In the genomic region with DNA sequence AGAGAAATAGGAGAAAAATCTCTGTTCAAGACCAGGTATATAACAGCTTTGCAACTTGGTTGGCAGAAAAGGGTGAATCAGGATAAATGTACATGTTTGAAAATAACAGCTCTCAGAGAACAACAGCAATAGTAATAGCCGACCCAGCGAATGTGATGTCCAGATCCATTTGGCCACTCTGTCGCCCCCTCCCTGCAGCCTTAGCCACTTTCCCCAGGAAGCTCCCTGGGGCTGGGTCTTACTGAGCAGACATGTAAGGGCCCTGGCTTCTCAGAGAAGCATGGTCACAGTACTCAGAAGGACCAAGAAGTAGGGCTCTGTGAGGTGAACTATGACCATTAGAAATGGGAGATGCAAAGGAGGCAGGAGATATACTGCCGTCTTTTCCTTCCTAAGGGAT, we compare ENCODE assay signal across 33 cellular contexts.
"Had no signal": no experiment of that assay in that cellular context is flagged by ENCODE, and none has a peak within 500 bp of the region (broad histone marks: within the 10 kb centered on the region; RNA-seq: fewer than 3 reads in every experiment).

No MANE protein-coding gene starts in this region.

- H3K27ac Mint-ChIP-seq: activated CD4-positive, alpha-beta memory T cell treated with anti-CD3 and anti-CD28 coated beads, Interleukin-2, amount 10 ng/mL, durations not matched to agents 7 days and 5 days; activated CD4-positive, alpha-beta T cell treated with anti-CD3 and anti-CD28 coated beads, Interleukin-2, amount 10 ng/mL, durations not matched to agents 7 days and 5 days; activated naive CD4-positive, alpha-beta T cell treated with anti-CD3 and anti-CD28 coated beads, Interleukin-2, amount 50 U/mL, for 24 hours; activated naive CD8-positive, alpha-beta T cell treated with anti-CD3 and anti-CD28 coated beads, Interleukin-2, amount 50 U/mL, for 24 hours; activated T-cell treated with anti-CD3 and anti-CD28 coated beads, Interleukin-2, amount 50 U/mL, for 24 hours; natural killer cell treated with Interleukin-12 subunit alpha and Interleukin-12 subunit beta and Interleukin-15 and Interleukin-18, amount 100 ng/mL, for 72 hours; stimulated activated memory B cell treated with anti-CD40 and anti-IgM and Interleukin-4, amounts not matched to agents 10 μg/mL and 1 μg/mL and 100 μg/mL, for 72 hours; stimulated activated naive CD8-positive, alpha-beta T cell treated with anti-CD3 and anti-CD28 coated beads, Interleukin-15, amount 100 ng/mL, for 72 hours; T-helper 17 cell had no signal

- DNase-seq: activated CD4-positive, alpha-beta memory T cell treated with anti-CD3 and anti-CD28 coated beads, Interleukin-2, amount 10 ng/mL, durations not matched to agents 7 days and 5 days; activated CD4-positive, alpha-beta T cell treated with anti-CD3 and anti-CD28 coated beads for 1 hour; activated CD4-positive, alpha-beta T cell treated with anti-CD3 and anti-CD28 coated beads, Interleukin-2, amount 10 ng/mL, durations not matched to agents 7 days and 5 days; activated CD8-positive, alpha-beta memory T cell treated with anti-CD3 and anti-CD28 coated beads, Interleukin-2, amount 50 U/mL, for 48 hours; activated gamma-delta T cell; activated naive CD8-positive, alpha-beta T cell treated with anti-CD3 and anti-CD28 coated beads, Interleukin-2, amount 50 U/mL, for 24 hours; activated T-cell treated with anti-CD3 and anti-CD28 coated beads, Interleukin-2, amount 50 U/mL, for 24 hours; amygdala; dermis blood vessel endothelial cell; effector CD4-positive, alpha-beta T cell; gastrocnemius medialis; hippocampal formation; kidney glomerular epithelial cell; lower lobe of right lung; mesenchymal stem cell; stimulated activated CD4-positive, alpha-beta T cell treated with anti-CD3 and anti-CD28 coated beads, Interleukin-4, amount 100 ng/mL, for 4 hours; stimulated activated CD8-positive, alpha-beta memory T cell treated with anti-CD3 and anti-CD28 coated beads, Interleukin-4, amount 100 ng/mL, for 48 hours; stimulated activated naive CD8-positive, alpha-beta T cell treated with anti-CD3 and anti-CD28 coated beads, Interleukin-15, amount 100 ng/mL, for 72 hours; substantia nigra; T-helper 17 cell; T1000; upper lobe of left lung had no signal

- H3K4me3 ChIP-seq: gastrocnemius medialis, lower lobe of right lung, skin epidermis, upper lobe of left lung, vagina had no signal

- H3K4me3 Mint-ChIP-seq: activated CD4-positive, alpha-beta memory T cell treated with anti-CD3 and anti-CD28 coated beads, Interleukin-2, amount 10 ng/mL, durations not matched to agents 7 days and 5 days; activated CD4-positive, alpha-beta T cell treated with anti-CD3 and anti-CD28 coated beads, Interleukin-2, amount 10 ng/mL, durations not matched to agents 7 days and 5 days; activated naive CD4-positive, alpha-beta T cell treated with anti-CD3 and anti-CD28 coated beads, Interleukin-2, amount 50 U/mL, for 24 hours; activated naive CD8-positive, alpha-beta T cell treated with anti-CD3 and anti-CD28 coated beads, Interleukin-2, amount 50 U/mL, for 24 hours; activated T-cell treated with anti-CD3 and anti-CD28 coated beads, Interleukin-2, amount 50 U/mL, for 24 hours; central memory CD8-positive, alpha-beta T cell; natural killer cell treated with Interleukin-12 subunit alpha and Interleukin-12 subunit beta and Interleukin-15 and Interleukin-18, amount 100 ng/mL, for 72 hours; stimulated activated memory B cell treated with anti-CD40 and anti-IgM and Interleukin-4, amounts not matched to agents 10 μg/mL and 1 μg/mL and 100 μg/mL, for 72 hours; stimulated activated naive CD8-positive, alpha-beta T cell treated with anti-CD3 and anti-CD28 coated beads, Interleukin-15, amount 100 ng/mL, for 72 hours; T-helper 17 cell had no signal

- H3K27me3 Mint-ChIP-seq: activated CD4-positive, alpha-beta memory T cell treated with anti-CD3 and anti-CD28 coated beads, Interleukin-2, amount 10 ng/mL, durations not matched to agents 7 days and 5 days had no signal

- ATAC-seq: activated naive CD8-positive, alpha-beta T cell treated with anti-CD3 and anti-CD28 coated beads, Interleukin-2, amount 50 U/mL, for 24 hours; gastrocnemius medialis; left lobe of liver; lower lobe of right lung; natural killer cell treated with Interleukin-12 subunit alpha and Interleukin-12 subunit beta and Interleukin-15 and Interleukin-18, amount 100 ng/mL, for 72 hours; sciatic nerve; stimulated activated memory B cell treated with anti-CD40 and anti-IgM and Interleukin-4, amounts not matched to agents 10 μg/mL and 1 μg/mL and 100 μg/mL, for 72 hours; stimulated activated naive CD8-positive, alpha-beta T cell treated with anti-CD3 and anti-CD28 coated beads, Interleukin-15, amount 100 ng/mL, for 72 hours; T-helper 17 cell had no signal

- H3K9me3 ChIP-seq: gastrocnemius medialis, lower lobe of right lung, upper lobe of left lung, vagina had no signal

- H3K36me3 ChIP-seq: gastrocnemius medialis, lower lobe of right lung, upper lobe of left lung, vagina had no signal

- H3K27ac ChIP-seq: epithelial cell of prostate, gastrocnemius medialis, lower lobe of right lung, skin epidermis, upper lobe of left lung, vagina had no signal

- H3K4me1 ChIP-seq: gastrocnemius medialis, lower lobe of right lung, upper lobe of left lung, vagina had no signal

- H3K4me1 Mint-ChIP-seq: activated CD4-positive, alpha-beta memory T cell treated with anti-CD3 and anti-CD28 coated beads, Interleukin-2, amount 10 ng/mL, durations not matched to agents 7 days and 5 days; activated CD4-positive, alpha-beta T cell treated with anti-CD3 and anti-CD28 coated beads, Interleukin-2, amount 10 ng/mL, durations not matched to agents 7 days and 5 days; activated naive CD4-positive, alpha-beta T cell treated with anti-CD3 and anti-CD28 coated beads, Interleukin-2, amount 50 U/mL, for 24 hours; activated naive CD8-positive, alpha-beta T cell treated with anti-CD3 and anti-CD28 coated beads, Interleukin-2, amount 50 U/mL, for 24 hours; central memory CD8-positive, alpha-beta T cell; stimulated activated memory B cell treated with anti-CD40 and anti-IgM and Interleukin-4, amounts not matched to agents 10 μg/mL and 1 μg/mL and 100 μg/mL, for 72 hours; stimulated activated naive CD8-positive, alpha-beta T cell treated with anti-CD3 and anti-CD28 coated beads, Interleukin-15, amount 100 ng/mL, for 72 hours; T-helper 17 cell had no signal

- H3K9me3 Mint-ChIP-seq: activated CD4-positive, alpha-beta memory T cell treated with anti-CD3 and anti-CD28 coated beads, Interleukin-2, amount 10 ng/mL, durations not matched to agents 7 days and 5 days; activated CD4-positive, alpha-beta T cell treated with anti-CD3 and anti-CD28 coated beads, Interleukin-2, amount 10 ng/mL, durations not matched to agents 7 days and 5 days; activated naive CD4-positive, alpha-beta T cell treated with anti-CD3 and anti-CD28 coated beads, Interleukin-2, amount 50 U/mL, for 24 hours; activated naive CD8-positive, alpha-beta T cell treated with anti-CD3 and anti-CD28 coated beads, Interleukin-2, amount 50 U/mL, for 24 hours; activated T-cell treated with anti-CD3 and anti-CD28 coated beads, Interleukin-2, amount 50 U/mL, for 24 hours; stimulated activated naive CD8-positive, alpha-beta T cell treated with anti-CD3 and anti-CD28 coated beads, Interleukin-15, amount 100 ng/mL, for 72 hours had no signal

- H3K27me3 ChIP-seq: gastrocnemius medialis, upper lobe of left lung, vagina had no signal

- H3K36me3 Mint-ChIP-seq: activated naive CD4-positive, alpha-beta T cell treated with anti-CD3 and anti-CD28 coated beads, Interleukin-2, amount 50 U/mL, for 24 hours; natural killer cell treated with Interleukin-12 subunit alpha and Interleukin-12 subunit beta and Interleukin-15 and Interleukin-18, amount 100 ng/mL, for 72 hours; stimulated activated memory B cell treated with anti-CD40 and anti-IgM and Interleukin-4, amounts not matched to agents 10 μg/mL and 1 μg/mL and 100 μg/mL, for 72 hours had no signal

- FAIRE-seq: colon, endometrium had no signal
